ENCODE assay signal across 9 cellular contexts in genomic region chr9:79686381-79687130, GRCh38.
DNase-seq lines count a peak whose midpoint lies in the region; ATAC-seq, FAIRE-seq and TF ChIP-seq lines count a peak whose summit lies in the region.
"Had no signal": no experiment of that assay in that cellular context is flagged by ENCODE, and none has a peak within 500 bp of the region (broad histone marks: within the 10 kb centered on the region; RNA-seq: fewer than 3 reads in every experiment).

No MANE protein-coding gene starts in this region.

- ATAC-seq in HepG2: no peak
- ATAC-seq in right lobe of liver: no peak
- peak; percentile 41 for ATAC-seq in activated CD8-positive, alpha-beta T cell treated with anti-CD3 and anti-CD28 coated beads for 36 hours
- peak; percentile 80 for ATAC-seq in aorta (ENCODE audit: low FRiP score)
- no peak for ATAC-seq in GM18505 (IDR thresholded peaks at IDR 0.05; ENCODE audit: unreplicated experiment)

- H3K27me3 ChIP-seq in HepG2 (ENCODE audit: control insufficient read depth in 1 of 2, insufficient read depth in 2 of 2, low read length in 2 of 2): no peaks in the 10 kb centered on the region
- H3K27me3 ChIP-seq in right lobe of liver: no peaks in the 10 kb centered on the region
- H3K27me3 ChIP-seq in aorta (ENCODE audit: control insufficient read depth in 1 of 2, insufficient read depth in 2 of 2, low read length in 1 of 2): no peaks in the 10 kb centered on the region

- no peak for TF ChIP-seq POLR2A in HepG2 (IDR thresholded peaks at IDR 0.05; ENCODE audit: insufficient read depth in 1 of 2, low read depth in 2 of 2, low read length in 2 of 2)
- TF ChIP-seq POLR2A in right lobe of liver (IDR thresholded peaks at IDR 0.05): no peak
- TF ChIP-seq POLR2A in GM18505 (IDR thresholded peaks at IDR 0.05; ENCODE audit: borderline replicate concordance, extremely low read depth, insufficient read depth, insufficient read length): no peak

- H3K9me3 Mint-ChIP-seq in activated CD8-positive, alpha-beta T cell treated with anti-CD3 and anti-CD28 coated beads for 36 hours: no peaks in the 10 kb centered on the region

- POLR2A ChIA-PET in HepG2 (lab: Yijun Ruan, JAX): no interaction called here
- POLR2A ChIA-PET in activated CD8-positive, alpha-beta T cell treated with anti-CD3 and anti-CD28 coated beads for 36 hours (lab: Charles Lee): interaction anchor here (0.5 to 1.0 kb wide), 3 partner anchors 48 to 143 kb away, joined by 3 to 5 read pairs (median 3); no protein-coding TSS in a partner anchor

- in situ Hi-C loops in HepG2 (cut with HindIII; ENCODE audit: extremely low pct_ligation_motif_present, low pct_unique_long_range_greater_than_20kb): no loop called here

- WGBS in HepG2 (ENCODE audit: low lambda C conversion rate): 54% methylated on average over 7 of the region's 8 CpGs
- WGBS in right lobe of liver (ENCODE audit: insufficient coverage, low coverage, low lambda C conversion rate, missing lambda C conversion rate): 79% methylated on average over 6 of the region's 8 CpGs
- WGBS in aorta, 2 donors: 14 to 17% methylated on average over 8 of the region's 8 CpGs

- intact Hi-C loops in HepG2 (cut with micrococcal nuclease; ENCODE audit: unreplicated experiment) (loop anchor here (5.0 kb wide), 1 partner anchor 1119 kb away; no protein-coding TSS in a partner anchor), right lobe of liver (cut with DNase I) (no loop called here), aorta (cut with DNase I) (loop anchor here (10.0 kb wide), 2 partner anchors 112 to 378 kb away; partner anchors contain the start of gene TLE4 (in 1 of the 2))
- intact Hi-C loops in activated CD8-positive, alpha-beta T cell treated with anti-CD3 and anti-CD28 coated beads for 36 hours (cut with micrococcal nuclease): loop anchor here (10.0 kb wide), 1 partner anchor 112 kb away; the partner anchor contains the start of gene TLE4

- H4K20me1 ChIP-seq in HepG2 (ENCODE audit: insufficient read depth, low read length): no peaks in the 10 kb centered on the region

- H3K4me2 ChIP-seq in HepG2 (ENCODE audit: low read depth, low read length): no peak overlapping the region

- TF ChIP-seq EP300 in HepG2 (IDR thresholded peaks at IDR 0.05; ENCODE audit: low read depth in 2 of 2, low read length in 2 of 2) (no peak), HepG2 (CRISPR knock-in tag; IDR thresholded peaks at IDR 0.05; ENCODE audit: borderline replicate concordance) (no peak)

- peaks cover 45% of the 10 kb centered on the region for H3K9me3 ChIP-seq in HepG2 (ENCODE audit: low read length)
- H3K9me3 ChIP-seq in right lobe of liver: no peaks in the 10 kb centered on the region
- H3K9me3 ChIP-seq in aorta (ENCODE audit: control insufficient read depth, low read length): no peaks in the 10 kb centered on the region

- DNase-seq in HepG2 (ENCODE audit: low spot score): no peak
- no peak for DNase-seq in right lobe of liver
- DNase-seq in activated CD8-positive, alpha-beta T cell treated with anti-CD3 and anti-CD28 coated beads for 36 hours: no peak
- peak; percentile 80 to 88 for DNase-seq in foreskin fibroblast
- DNase-seq in aorta: peak in 1 of 2 donors; percentile 62
- DNase-seq in activated gamma-delta T cell treated with Interleukin-2 at 50 U/mL for 16 hours: no peak
- no peak for DNase-seq in NCI-H2196 (lab: John Stamatoyannopoulos, UW; ENCODE audit: unreplicated experiment)

- TF ChIP-seq CTCF in HepG2 (CRISPR knock-in tag; IDR thresholded peaks at IDR 0.05) (no peak), right lobe of liver (IDR thresholded peaks at IDR 0.05) (no peak), foreskin fibroblast (IDR thresholded peaks at IDR 0.05; ENCODE audit: low read depth, low read length) (no peak)
- no peak for TF ChIP-seq CTCF in activated CD8-positive, alpha-beta T cell treated with anti-CD3 and anti-CD28 coated beads for 36 hours (IDR thresholded peaks at IDR 0.05)

- H3K4me1 Mint-ChIP-seq in activated CD8-positive, alpha-beta T cell treated with anti-CD3 and anti-CD28 coated beads for 36 hours (ENCODE audit: low read depth): peaks cover 56% of the 10 kb centered on the region

- H3K36me3 Mint-ChIP-seq in activated CD8-positive, alpha-beta T cell treated with anti-CD3 and anti-CD28 coated beads for 36 hours (ENCODE audit: low read depth): peaks cover 20% of the 10 kb centered on the region

- no peak for FAIRE-seq in HepG2 (lab: Jason Lieb, UNC)

- CTCF ChIA-PET in HepG2 (lab: Yijun Ruan, JAX; ENCODE audit: low intra/inter-chr PET ratio, low total read pairs): no interaction called here
- CTCF ChIA-PET in activated CD8-positive, alpha-beta T cell treated with anti-CD3 and anti-CD28 coated beads for 36 hours (lab: Charles Lee): no interaction called here

- H3K27ac Mint-ChIP-seq in activated CD8-positive, alpha-beta T cell treated with anti-CD3 and anti-CD28 coated beads for 36 hours: peak overlapping the region; percentile 92

- H3K9ac ChIP-seq in HepG2 (ENCODE audit: insufficient read depth, low read depth, low read length): no peak overlapping the region
- H3K9ac ChIP-seq: parathyroid adenoma had no signal

- peak overlapping the region; percentile 52 for H3K4me3 Mint-ChIP-seq in activated CD8-positive, alpha-beta T cell treated with anti-CD3 and anti-CD28 coated beads for 36 hours

- BruUV-seq in HepG2 (replicated peaks; lab: Mats Ljungman, UMichigan): no TSS peak

- no peaks in the 10 kb centered on the region for H3K79me2 ChIP-seq in HepG2 (ENCODE audit: insufficient read depth, low read length)
- H3K79me2 ChIP-seq: parathyroid adenoma had no signal

- H3K4me1 ChIP-seq in HepG2 (ENCODE audit: insufficient read depth, low read length): no peaks in the 10 kb centered on the region
- H3K4me1 ChIP-seq in right lobe of liver: no peaks in the 10 kb centered on the region
- H3K4me1 ChIP-seq in aorta (ENCODE audit: control insufficient read depth in 1 of 2, insufficient read depth in 2 of 2, low read length in 2 of 2): peaks cover 4 to 5% of the 10 kb centered on the region in 2 donors
- H3K4me1 ChIP-seq: parathyroid adenoma had no signal

- no peak overlapping the region for H3K27ac ChIP-seq in HepG2 (ENCODE audit: extremely low read length, insufficient read depth, low read length)
- H3K27ac ChIP-seq in right lobe of liver: no peak overlapping the region
- peak overlapping the region in 1 of 2 donors; percentile 91 for H3K27ac ChIP-seq in aorta (ENCODE audit: low read depth in 1 of 2, low read length in 2 of 2)
- H3K27ac ChIP-seq: parathyroid adenoma had no signal

- no peaks in the 10 kb centered on the region for H3K36me3 ChIP-seq in HepG2 (replicated peaks in 1 of 2; ENCODE audit: control insufficient read depth in 1 of 2, insufficient read depth in 2 of 2, low read length in 2 of 2)
- no peaks in the 10 kb centered on the region for H3K36me3 ChIP-seq in right lobe of liver
- H3K36me3 ChIP-seq in aorta (ENCODE audit: control insufficient read depth in 1 of 2, insufficient read depth in 2 of 2, low read length in 1 of 2): no peaks in the 10 kb centered on the region

- no peak overlapping the region for H2AFZ ChIP-seq in HepG2 (ENCODE audit: low read length)
- H2AFZ ChIP-seq: parathyroid adenoma had no signal

- no peak overlapping the region for H3K4me3 ChIP-seq in HepG2 (replicated peaks in 1 of 3; ENCODE audit: insufficient read depth in 1 of 3, low read depth in 2 of 3, low read length in 3 of 3)
- H3K4me3 ChIP-seq in right lobe of liver: no peak overlapping the region
- no peak overlapping the region for H3K4me3 ChIP-seq in foreskin fibroblast (ENCODE audit: low read depth in 1 of 2, low read length in 2 of 2)
- no peak overlapping the region for H3K4me3 ChIP-seq in aorta (ENCODE audit: low read length in 2 of 2)

- no peak for TF ChIP-seq RAD21 in HepG2 (CRISPR knock-in tag; IDR thresholded peaks at IDR 0.05)

- H3K27me3 Mint-ChIP-seq in activated CD8-positive, alpha-beta T cell treated with anti-CD3 and anti-CD28 coated beads for 36 hours: no peaks in the 10 kb centered on the region

TF ChIP-seq in HepG2, 621 proteins besides CTCF, POLR2A, EP300 and RAD21:
- TF ChIP-seq ATF7 (IDR thresholded peaks at IDR 0.05): peak; percentile 50
- no peak for TF ChIP-seq ATF7 (CRISPR knock-in tag; IDR thresholded peaks at IDR 0.05)
- TF ChIP-seq ZFP1 (CRISPR knock-in tag; IDR thresholded peaks at IDR 0.05): no peak

Comparison
In these comparisons a context has a peak if more than half of its experiments do, and no peak if none do; other contexts are left out.
1. intact Hi-C loops: an anchor here in HepG2 (5.0 kb wide), activated CD8-positive, alpha-beta T cell treated with anti-CD3 and anti-CD28 coated beads for 36 hours (10.0 kb wide) and aorta (10.0 kb wide); none called in right lobe of liver.
2. ATAC-seq: peak in activated CD8-positive, alpha-beta T cell treated with anti-CD3 and anti-CD28 coated beads for 36 hours (single experiment) and aorta (single experiment); none in HepG2 (single experiment), right lobe of liver (0 of 4) and GM18505 (single experiment).
3. DNase-seq: peak in foreskin fibroblast (2 of 2); none in HepG2 (single experiment), right lobe of liver (0 of 3), activated CD8-positive, alpha-beta T cell treated with anti-CD3 and anti-CD28 coated beads for 36 hours (single experiment), activated gamma-delta T cell treated with Interleukin-2 at 50 U/mL for 16 hours (single experiment) and NCI-H2196 (single experiment).